ENCODE assay signal across 8 cellular contexts in the genomic region with DNA sequence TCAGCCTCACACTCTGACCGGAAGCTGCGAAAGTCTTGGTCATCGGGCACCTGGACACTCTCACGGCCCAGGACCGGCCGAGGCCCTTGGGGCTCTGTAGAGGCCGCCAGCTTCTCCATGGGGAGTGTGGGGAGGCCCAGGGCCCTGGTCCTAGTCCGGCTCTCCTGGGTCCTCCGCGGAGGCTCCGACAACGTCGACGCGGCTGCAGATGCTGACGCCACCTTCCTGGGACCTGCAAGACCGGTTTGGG. TPM values are rescaled to one million over a fixed set of nuclear protein-coding genes. Genes with fewer than 3 reads are reported as not detected.
DNase-seq lines count a peak whose midpoint lies in the region; ATAC-seq and TF ChIP-seq lines count a peak whose summit lies in the region.

No MANE protein-coding gene starts in this region.

- in situ Hi-C loops in GM23248 (cut with MboI), result no loop called here

- H3K79me2 ChIP-seq in GM23248 (ENCODE audit: insufficient read depth), result no peaks in the 10 kb centered on the region

- H3F3A ChIP-seq in GM23248 (ENCODE audit: insufficient read depth), result no peaks in the 10 kb centered on the region

- TF ChIP-seq CTCF in gastroesophageal sphincter (IDR thresholded peaks at IDR 0.05), result no peak

- TF ChIP-seq POLR2A in gastroesophageal sphincter (IDR thresholded peaks at IDR 0.05), result no peak

- H3K9ac ChIP-seq in GM23248, result peak overlapping the region; percentile 26; the same call in 1 of the 2 replicates
- H3K9ac ChIP-seq in skeletal muscle satellite cell (ENCODE audit: low read depth, low read length), result no peak overlapping the region

- no peaks in the 10 kb centered on the region for H3K9me2 ChIP-seq in GM23248 (ENCODE audit: insufficient read depth)

- H4K20me1 ChIP-seq in GM23248 (ENCODE audit: insufficient read depth), result no peaks in the 10 kb centered on the region

- H3K4me3 ChIP-seq in GM23248 (peak overlapping the region; percentile 54), SJSA1 (peak overlapping the region; percentile 35; the same call in 1 of the 2 replicates), gastroesophageal sphincter (peak overlapping the region; percentile 65 to 84), skeletal muscle satellite cell (ENCODE audit: low read length) (peak overlapping the region; percentile 58)

- WGBS in GM23248 (ENCODE audit: low coverage in 1 of 2, low lambda C conversion rate in 2 of 2, missing lambda C conversion rate in 2 of 2), 2 experiments, result 35 to 43% methylated on average over 15 to 17 of the region's 17 CpGs
- WGBS in gastroesophageal sphincter (ENCODE audit: low coverage in 1 of 2), 2 donors, result no CpG with 5 or more reads among the region's 17 CpGs

- H2AFZ ChIP-seq in GM23248, result peak overlapping the region; percentile 58; the same call in 1 of the 2 replicates

- H3K4me2 ChIP-seq in GM23248 (ENCODE audit: unreplicated experiment) (peak overlapping the region; percentile 76), skeletal muscle satellite cell (ENCODE audit: low read length) (peak overlapping the region; percentile 70)

- H3K27ac ChIP-seq in GM23248, result no peak overlapping the region
- H3K27ac ChIP-seq in SJSA1, result no peak overlapping the region
- H3K27ac ChIP-seq in gastroesophageal sphincter, result peak overlapping the region in 2 of 4 donors; percentile 43 to 81

- DNase-seq in GM23248 (no peak), SJSA1 (ENCODE audit: low read depth in 1 of 2, low spot score in 2 of 2) (no peak), AG08396 (ENCODE audit: low spot score) (no peak)

- TF ChIP-seq EP300 in gastroesophageal sphincter (IDR thresholded peaks at IDR 0.05), result no peak

- H3K4me1 ChIP-seq in GM23248 (ENCODE audit: insufficient read depth), result no peaks in the 10 kb centered on the region
- no peaks in the 10 kb centered on the region for H3K4me1 ChIP-seq in SJSA1 (replicated peaks)
- peaks cover 0 to 57% (median 20%) of the 10 kb centered on the region in 3 donors for H3K4me1 ChIP-seq in gastroesophageal sphincter
- no peaks in the 10 kb centered on the region for H3K4me1 ChIP-seq in skeletal muscle satellite cell (ENCODE audit: control insufficient read depth, insufficient read depth, low read length)

- H3K27me3 ChIP-seq in GM23248 (replicated peaks; ENCODE audit: insufficient read depth) (no peaks in the 10 kb centered on the region), SJSA1 (replicated peaks) (no peaks in the 10 kb centered on the region), gastroesophageal sphincter (no peaks in the 10 kb centered on the region), skeletal muscle satellite cell (ENCODE audit: control insufficient read depth, insufficient read depth, low read length) (peaks cover 14% of the 10 kb centered on the region)

- H3K9me3 ChIP-seq in GM23248 (ENCODE audit: low read depth) (no peaks in the 10 kb centered on the region), SJSA1 (replicated peaks) (no peaks in the 10 kb centered on the region), gastroesophageal sphincter (no peaks in the 10 kb centered on the region), skeletal muscle satellite cell (replicated peaks; ENCODE audit: low read length) (no peaks in the 10 kb centered on the region)

- ATAC-seq in gastroesophageal sphincter (peak; percentile 12), HG02981 (IDR thresholded peaks at IDR 0.05; ENCODE audit: unreplicated experiment) (no peak), GM18520 (IDR thresholded peaks at IDR 0.05; ENCODE audit: unreplicated experiment) (no peak), HG03439 (IDR thresholded peaks at IDR 0.05; ENCODE audit: unreplicated experiment) (no peak)

- no peaks in the 10 kb centered on the region for H3K36me3 ChIP-seq in GM23248 (ENCODE audit: low read depth)
- H3K36me3 ChIP-seq in SJSA1, result no peaks in the 10 kb centered on the region
- H3K36me3 ChIP-seq in gastroesophageal sphincter, result peaks cover 0 to 11% of the 10 kb centered on the region in 2 donors
- H3K36me3 ChIP-seq in skeletal muscle satellite cell (ENCODE audit: insufficient read depth, low read length), result no peaks in the 10 kb centered on the region

RNA-seq across cellular contexts. Expression of a gene that starts 12.9 kb away (rescaled TPM):
- total RNA-seq in GM23248 (2014; rRNA removed; shearing (Covaris generic)), result 5.7 and 14.7 TPM in 2 replicates
- 6.6 and 8.7 TPM in 2 replicates for polyA plus RNA-seq in GM23248 (2016; fragmentation: Nextera tagmentation; extraction: Ambion mirVana)
- total RNA-seq in SJSA1 (2014; rRNA removed; shearing (Covaris generic)), result 10.8 and 13.2 TPM in 2 replicates
- total RNA-seq in gastroesophageal sphincter, result 10 to 100 TPM; 35.8 to 56.6 (median 45.0) TPM
- total RNA-seq in skeletal muscle satellite cell (2012; rRNA removed), result 4.4 and 4.8 TPM in 2 replicates

RNA-seq across cellular contexts. Expression of a gene that starts 28.8 kb away (rescaled TPM):
- total RNA-seq in GM23248 (2014; rRNA removed; shearing (Covaris generic)), result 73.9 and 92.7 TPM in 2 replicates
- polyA plus RNA-seq in GM23248 (2016; fragmentation: Nextera tagmentation; extraction: Ambion mirVana), result 39.0 and 41.5 TPM in 2 replicates
- total RNA-seq in SJSA1 (2014; rRNA removed; shearing (Covaris generic)), result 26.4 and 31.0 TPM in 2 replicates
- 100 to 1,000 TPM in 2 of 4 donors, 10 to 100 TPM in 2; 72.4 to 125 (median 95.1) TPM for total RNA-seq in gastroesophageal sphincter
- total RNA-seq in skeletal muscle satellite cell (2012; rRNA removed), result 51.1 and 60.3 TPM in 2 replicates

RNA-seq across cellular contexts. Expression of a gene that starts 33.2 kb away (rescaled TPM):
- total RNA-seq in GM23248 (2014; rRNA removed; shearing (Covaris generic)), result 14.3 and 45.4 TPM in 2 replicates
- polyA plus RNA-seq in GM23248 (2016; fragmentation: Nextera tagmentation; extraction: Ambion mirVana), result 9.7 and 12.3 TPM in 2 replicates
- total RNA-seq in SJSA1 (2014; rRNA removed; shearing (Covaris generic)), result 3.2 and 7.8 TPM in 2 replicates
- total RNA-seq in gastroesophageal sphincter, result 10 to 100 TPM in 3 of 4 donors, 1 to 10 TPM in 1; 8.3 to 27.9 (median 16.5) TPM
- total RNA-seq in skeletal muscle satellite cell (2012; rRNA removed), result 6.6 and 7.9 TPM in 2 replicates
